Comparison of ENCODE assay signal across 13 cellular contexts in the genomic region with DNA sequence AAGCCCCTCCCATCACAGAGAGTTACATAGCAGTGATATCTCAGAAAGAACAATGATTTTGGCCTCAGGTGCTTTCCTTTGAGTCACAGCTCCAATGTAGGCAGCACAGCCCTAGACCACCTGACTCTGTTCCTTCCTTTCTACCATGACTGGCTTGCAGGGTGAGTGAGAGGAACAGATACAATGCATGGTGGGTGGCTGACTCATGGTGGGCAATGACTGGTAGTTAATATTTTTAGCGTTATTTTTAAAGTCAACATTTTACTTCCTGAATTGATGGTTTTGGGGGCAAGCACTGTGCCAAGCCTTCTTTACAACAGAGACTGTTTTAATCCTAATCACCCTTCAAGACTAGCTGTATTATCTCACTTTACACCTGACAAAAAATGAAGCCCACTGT. TPM values are rescaled to one million over a fixed set of nuclear protein-coding genes. Genes with fewer than 3 reads are reported as not detected.
A peak's percentile ranks its signal among the peaks of the same experiment; 100 is the strongest.
DNase-seq lines count a peak whose midpoint lies in the region; ATAC-seq and TF ChIP-seq lines count a peak whose summit lies in the region.
"Had no signal": no experiment of that assay in that cellular context is flagged by ENCODE, and none has a peak within 500 bp of the region (broad histone marks: within the 10 kb centered on the region; RNA-seq: fewer than 3 reads in every experiment).

No MANE protein-coding gene starts in this region.

- POLR2A ChIA-PET in CD4-positive, alpha-beta T cell (lab: Charles Lee): no interaction called here

- H3K36me3 Mint-ChIP-seq in CD4-positive, alpha-beta T cell (ENCODE audit: low read depth): no peaks in the 10 kb centered on the region

- no peak for TF ChIP-seq CTCF in CD4-positive, alpha-beta T cell (IDR thresholded peaks at IDR 0.05)
- TF ChIP-seq CTCF in epithelial cell of esophagus (IDR thresholded peaks at IDR 0.05; ENCODE audit: insufficient read depth, low read depth, low read length, missing control alignments) (no peak), colonic mucosa (IDR thresholded peaks at IDR 0.05) (no peak)

- H3K9me3 ChIP-seq in CD4-positive, alpha-beta T cell (ENCODE audit: control insufficient read depth, low read length): no peaks in the 10 kb centered on the region
- no peaks in the 10 kb centered on the region for H3K9me3 ChIP-seq in colonic mucosa
- H3K9me3 ChIP-seq: neutrophil, upper lobe of left lung had no signal

- no peaks in the 10 kb centered on the region for H3K36me3 ChIP-seq in colonic mucosa
- H3K36me3 ChIP-seq: neutrophil, upper lobe of left lung had no signal

- no peak overlapping the region for H3K27ac ChIP-seq in CD4-positive, alpha-beta T cell (ENCODE audit: low read depth, low read length)
- no peak overlapping the region for H3K27ac ChIP-seq in colonic mucosa
- H3K27ac ChIP-seq: C4-2B, HL-60, neutrophil, upper lobe of left lung had no signal

- intact Hi-C loops in CD4-positive, alpha-beta T cell (cut with DNase I, micrococcal nuclease): no loop called here
- intact Hi-C loops in colonic mucosa (cut with DNase I): no loop called here

- DNase-seq in CD4-positive, alpha-beta T cell: no peak
- peak; percentile 93 for DNase-seq in HT1080 (ENCODE audit: low read depth)
- DNase-seq in epithelial cell of esophagus (ENCODE audit: low read depth): peak; percentile 90
- DNase-seq in NCI-H82 treated with DMSO at 0.1 percent for 48 hours (lab: John Stamatoyannopoulos, UW; ENCODE audit: unreplicated experiment): no peak
- no peak for DNase-seq in AG08396 (ENCODE audit: low spot score)
- no peak for DNase-seq in stimulated activated CD4-positive, alpha-beta T cell treated with anti-CD3 and anti-CD28 coated beads, Interleukin-12 subunit alpha, Interleukin-12 subunit beta, amount 100 ng/mL, for 4 hours
- DNase-seq in colonic mucosa: no peak
- DNase-seq: T-helper 2 cell had no signal

- no peaks in the 10 kb centered on the region for H3K9me3 Mint-ChIP-seq in CD4-positive, alpha-beta T cell

- peaks cover 18% of the 10 kb centered on the region for H3K4me1 Mint-ChIP-seq in CD4-positive, alpha-beta T cell (ENCODE audit: low read depth)

- no peak overlapping the region for H3K4me3 ChIP-seq in epithelial cell of esophagus (ENCODE audit: low read length)
- no peak overlapping the region for H3K4me3 ChIP-seq in colonic mucosa
- H3K4me3 ChIP-seq: upper lobe of left lung had no signal

- CTCF ChIA-PET in CD4-positive, alpha-beta T cell (lab: Charles Lee): no interaction called here

- H3K4me1 ChIP-seq in colonic mucosa: no peaks in the 10 kb centered on the region

- no peak overlapping the region for H3K27ac Mint-ChIP-seq in CD4-positive, alpha-beta T cell

- H3K27me3 Mint-ChIP-seq in CD4-positive, alpha-beta T cell: peaks cover 52% of the 10 kb centered on the region

- ATAC-seq in CD4-positive, alpha-beta T cell (ENCODE audit: poor library complexity): no peak
- peak; percentile 43 for ATAC-seq in GM19463 (IDR thresholded peaks at IDR 0.05; ENCODE audit: unreplicated experiment)

- H3K4me3 Mint-ChIP-seq in CD4-positive, alpha-beta T cell: peak overlapping the region; percentile 1

- no peak overlapping the region for H3K9ac ChIP-seq in colonic mucosa (ENCODE audit: low read depth in 2 of 2, low read length in 2 of 2)

- H3K27me3 ChIP-seq in CD4-positive, alpha-beta T cell (ENCODE audit: control insufficient read depth, insufficient read depth, low read length): peaks cover 53% of the 10 kb centered on the region
- H3K27me3 ChIP-seq in colonic mucosa: peaks cover 13% of the 10 kb centered on the region
- H3K27me3 ChIP-seq: upper lobe of left lung had no signal

RNA-seq across cellular contexts. Expression of gene ST3GAL6, which starts 32.8 kb away (rescaled TPM):
- under 1 TPM; 0.44 to 0.45 TPM for total RNA-seq in CD4-positive, alpha-beta T cell
- 11.1 and 12.4 TPM in 2 replicates for total RNA-seq in HT1080 (2014; rRNA removed; shearing (Covaris generic))
- polyA plus RNA-seq in HT1080 (2015; cell fraction: cytosol; rRNA removed): 4.8 and 6.4 TPM in 2 replicates
- polyA plus RNA-seq in HT1080 (2015; cell fraction: nucleus; rRNA removed): 10.0 and 11.5 TPM in 2 replicates
- total RNA-seq in colonic mucosa: 1 to 10 TPM; 2.3 to 2.5 TPM

Comparison
In these comparisons a context has a peak if more than half of its experiments do, and no peak if none do; other contexts are left out.
1. DNase-seq: peak in HT1080 (single experiment) and epithelial cell of esophagus (single experiment); none in CD4-positive, alpha-beta T cell (0 of 10), NCI-H82 treated with DMSO at 0.1 percent for 48 hours (single experiment), AG08396 (single experiment), stimulated activated CD4-positive, alpha-beta T cell treated with anti-CD3 and anti-CD28 coated beads, Interleukin-12 subunit alpha, Interleukin-12 subunit beta, amount 100 ng/mL, for 4 hours (single experiment) and colonic mucosa (single experiment).